ENCODE assay signal across 9 cellular contexts in the genomic region with DNA sequence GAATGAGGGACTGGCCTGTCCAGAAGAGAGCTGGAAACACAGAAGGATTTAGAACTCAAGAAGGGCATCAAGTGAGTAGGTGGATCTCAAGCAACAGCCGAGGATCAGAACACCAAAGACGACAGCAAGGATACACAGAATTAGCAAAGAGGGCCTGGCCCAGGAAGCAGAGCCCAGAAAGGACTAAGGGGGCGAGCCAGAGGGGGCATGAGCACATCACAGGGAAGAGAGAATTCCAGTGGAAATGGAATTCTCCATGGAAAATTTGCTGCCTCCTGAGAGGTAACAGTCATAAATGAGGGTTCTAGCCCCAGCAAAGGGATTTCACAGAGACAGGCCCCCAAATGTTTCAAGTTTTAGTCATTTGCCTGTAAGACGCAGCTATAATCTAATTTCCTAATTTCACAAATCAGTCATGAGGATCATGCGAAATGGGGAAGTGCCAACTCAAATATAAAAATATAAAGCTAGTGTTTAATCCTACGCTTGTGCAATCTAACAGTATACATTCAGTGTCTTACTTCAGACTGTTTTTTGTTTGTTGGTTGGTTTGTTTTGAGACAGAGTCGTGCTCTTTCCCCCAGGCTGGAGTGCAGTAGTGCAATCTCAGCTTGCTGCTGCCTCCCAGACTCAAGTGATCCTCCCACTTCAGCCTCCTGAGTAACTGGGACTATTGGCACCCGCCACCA. TPM values are rescaled to one million over a fixed set of nuclear protein-coding genes. Genes with fewer than 3 reads are reported as not detected.
DNase-seq lines count a peak whose midpoint lies in the region; ATAC-seq and TF ChIP-seq lines count a peak whose summit lies in the region.
"Had no signal": no experiment of that assay in that cellular context is flagged by ENCODE, and none has a peak within 500 bp of the region (broad histone marks: within the 10 kb centered on the region; RNA-seq: fewer than 3 reads in every experiment).

No MANE protein-coding gene starts in this region.

- no peaks in the 10 kb centered on the region for H3F3A ChIP-seq in PC-3 (ENCODE audit: low read length, unreplicated experiment)

- H3K36me3 Mint-ChIP-seq in dendritic cell treated with granulocyte-macrophage colony-stimulating factor and Interleukin-4, amounts not matched to agents 40 ng/mL and 50 ng/mL, for 4 days (ENCODE audit: low read depth): peaks cover 39% of the 10 kb centered on the region
- H3K36me3 Mint-ChIP-seq in progenitor cell of endocrine pancreas (ENCODE audit: insufficient read depth): peaks cover 5% of the 10 kb centered on the region

- H3K4me1 ChIP-seq in PC-3 (ENCODE audit: insufficient read depth, low read length): peaks cover 24% of the 10 kb centered on the region

- H3K79me2 ChIP-seq in PC-3 (ENCODE audit: low read length): peaks cover 50% of the 10 kb centered on the region

- no TSS peak for BruUV-seq in PC-3 (replicated peaks; lab: Mats Ljungman, UMichigan)

- no peaks in the 10 kb centered on the region for H3K36me3 ChIP-seq in PC-3 (ENCODE audit: low read depth, low read length)

- H4K20me1 ChIP-seq in PC-3 (ENCODE audit: low read length): no peaks in the 10 kb centered on the region

- ATAC-seq in PC-3: no peak
- ATAC-seq in HG02970 (IDR thresholded peaks at IDR 0.05; ENCODE audit: low FRiP score, unreplicated experiment): no peak
- no peak for ATAC-seq in GM18870 (IDR thresholded peaks at IDR 0.05; ENCODE audit: unreplicated experiment)

- no peaks in the 10 kb centered on the region for H3K27me3 Mint-ChIP-seq in dendritic cell treated with granulocyte-macrophage colony-stimulating factor and Interleukin-4, amounts not matched to agents 40 ng/mL and 50 ng/mL, for 4 days
- no peaks in the 10 kb centered on the region for H3K27me3 Mint-ChIP-seq in progenitor cell of endocrine pancreas

- peak overlapping the region; percentile 20; the same call in 1 of the 2 replicates for H3K27ac ChIP-seq in PC-3 (ENCODE audit: low read length)

- peak overlapping the region; percentile 48; the same call in 1 of the 2 replicates for H3K4me2 ChIP-seq in PC-3 (ENCODE audit: low read length)

- no peaks in the 10 kb centered on the region for H3K9me3 Mint-ChIP-seq in dendritic cell treated with granulocyte-macrophage colony-stimulating factor and Interleukin-4, amounts not matched to agents 40 ng/mL and 50 ng/mL, for 4 days
- H3K9me3 Mint-ChIP-seq in progenitor cell of endocrine pancreas (ENCODE audit: low read depth): no peaks in the 10 kb centered on the region

- POLR2A ChIA-PET in PC-3 (lab: Charles Lee; ENCODE audit: unreplicated experiment): no interaction called here

- peaks cover 46% of the 10 kb centered on the region for H3K4me1 Mint-ChIP-seq in dendritic cell treated with granulocyte-macrophage colony-stimulating factor and Interleukin-4, amounts not matched to agents 40 ng/mL and 50 ng/mL, for 4 days (ENCODE audit: low read depth)
- peaks cover 8% of the 10 kb centered on the region for H3K4me1 Mint-ChIP-seq in progenitor cell of endocrine pancreas (ENCODE audit: low read depth)

- H3K4me3 ChIP-seq in GM08714 (ENCODE audit: low read length) (peak overlapping the region; percentile 11; the same call in 1 of the 2 replicates), PC-3 (ENCODE audit: low read length) (no peak overlapping the region)

- no peak for TF ChIP-seq CTCF in PC-3 (conservative IDR thresholded peaks at IDR 0.05; ENCODE audit: low read depth, low read length)
- no peak for TF ChIP-seq CTCF in progenitor cell of endocrine pancreas (IDR thresholded peaks at IDR 0.05; ENCODE audit: unreplicated experiment)

- peak overlapping the region; percentile 65 for H3K4me3 Mint-ChIP-seq in dendritic cell treated with granulocyte-macrophage colony-stimulating factor and Interleukin-4, amounts not matched to agents 40 ng/mL and 50 ng/mL, for 4 days
- H3K4me3 Mint-ChIP-seq in progenitor cell of endocrine pancreas (ENCODE audit: low read depth): no peak overlapping the region

- no peaks in the 10 kb centered on the region for H3K9me2 ChIP-seq in PC-3 (replicated peaks; ENCODE audit: low read length)

- DNase-seq in PC-3: no peak
- no peak for DNase-seq in progenitor cell of endocrine pancreas (ENCODE audit: low spot score, unreplicated experiment)
- DNase-seq in globus pallidus (ENCODE audit: low spot score): no peak
- DNase-seq in NCI-H446 treated with DMSO at 0.1 percent for 48 hours (lab: John Stamatoyannopoulos, UW): no peak
- DNase-seq: NCI-H2227 treated with DMSO at 0.1 percent for 48 hours had no signal

- H3K27ac Mint-ChIP-seq in dendritic cell treated with granulocyte-macrophage colony-stimulating factor and Interleukin-4, amounts not matched to agents 40 ng/mL and 50 ng/mL, for 4 days: peak overlapping the region; percentile 92
- H3K27ac Mint-ChIP-seq in progenitor cell of endocrine pancreas: peak overlapping the region; percentile 7

- intact Hi-C loops in PC-3 (cut with micrococcal nuclease): no loop called here
- intact Hi-C loops in dendritic cell treated with granulocyte-macrophage colony-stimulating factor and Interleukin-4, amounts not matched to agents 40 ng/mL and 50 ng/mL, for 4 days (cut with micrococcal nuclease): loop anchor here (5.0 kb wide), 1 partner anchor 39 kb away; no protein-coding TSS in a partner anchor

- H2AFZ ChIP-seq in PC-3 (ENCODE audit: low read length): no peak overlapping the region

- CTCF ChIA-PET in PC-3 (lab: Charles Lee): no interaction called here

- H3K9me3 ChIP-seq in PC-3 (ENCODE audit: low read length): no peaks in the 10 kb centered on the region

- H3K9ac ChIP-seq in PC-3 (ENCODE audit: low read length): no peak overlapping the region

- no peaks in the 10 kb centered on the region for H3K27me3 ChIP-seq in PC-3 (ENCODE audit: low read length)

RNA-seq across cellular contexts. Expression of gene FNBP1, which starts 46.7 kb away (rescaled TPM):
- total RNA-seq in PC-3 (2014; rRNA removed): 30.8 and 39.6 TPM in 2 replicates
- total RNA-seq in progenitor cell of endocrine pancreas: 38.9 and 44.1 TPM in 2 replicates

RNA-seq across cellular contexts. Expression of gene GPR107, which starts 57.4 kb away (rescaled TPM):
- total RNA-seq in PC-3 (2014; rRNA removed) (11.4 and 15.4 TPM in 2 replicates), progenitor cell of endocrine pancreas (46.7 and 48.7 TPM in 2 replicates)
